16 cellular contexts compared by ENCODE assay signal in the genomic region with DNA sequence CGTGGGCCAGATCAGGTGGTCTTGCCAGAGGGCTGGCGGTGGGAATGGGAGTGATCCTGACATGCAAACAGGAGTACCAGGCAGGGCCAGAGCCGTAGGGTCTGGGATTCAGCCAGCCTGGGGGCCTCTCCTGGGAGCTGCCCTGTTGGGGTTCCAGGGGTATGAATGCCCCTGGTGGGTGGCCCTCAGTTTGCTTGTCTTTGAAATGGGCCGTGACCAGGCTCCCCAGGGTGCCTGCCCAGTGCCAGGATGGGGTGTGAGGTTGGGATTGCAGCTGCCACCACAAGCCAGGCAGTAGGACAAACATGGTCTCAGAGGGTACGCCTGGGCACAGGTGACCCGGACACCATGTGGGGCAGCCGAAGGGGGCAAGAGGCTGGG.
DNase-seq lines count a peak whose midpoint lies in the region; ATAC-seq, FAIRE-seq and TF ChIP-seq lines count a peak whose summit lies in the region.
"Had no signal": no experiment of that assay in that cellular context is flagged by ENCODE, and none has a peak within 500 bp of the region (broad histone marks: within the 10 kb centered on the region; RNA-seq: fewer than 3 reads in every experiment).

No MANE protein-coding gene starts in this region.

- no peak overlapping the region for H2AFZ ChIP-seq in IMR-90 (replicated peaks; ENCODE audit: low read length, poor library complexity)

- no peak overlapping the region for H3K4me2 ChIP-seq in IMR-90 (ENCODE audit: low read depth, low read length)
- H3K4me2 ChIP-seq: BLaER1 had no signal

- no peak overlapping the region for H4K5ac ChIP-seq in IMR-90 (ENCODE audit: low read depth, low read length)

- no peak overlapping the region for H2BK120ac ChIP-seq in IMR-90 (ENCODE audit: low read depth, low read length)

- no peak overlapping the region for H4K8ac ChIP-seq in IMR-90 (ENCODE audit: low read depth in 2 of 2, low read length in 2 of 2)

- in situ Hi-C loops in IMR-90 (cut with MboI; ENCODE audit: low sequenced_read_pairs), result no loop called here

- dilution Hi-C loops in IMR-90 (cut with HindIII; ENCODE audit: low sequenced_read_pairs, unreplicated experiment), result no loop called here

- no peak overlapping the region for H3K18ac ChIP-seq in IMR-90 (ENCODE audit: low read depth, low read length)

- H3K27me3 ChIP-seq in heart left ventricle (peaks cover 0 to 4% (median 0%) of the 10 kb centered on the region in 9 donors), IMR-90 (ENCODE audit: control insufficient read depth, insufficient read depth, low read length) (no peaks in the 10 kb centered on the region), sigmoid colon (no peaks in the 10 kb centered on the region)
- H3K27me3 ChIP-seq: BLaER1 had no signal

- no TSS peak for BruUV-seq in IMR-90 (replicated peaks; lab: Mats Ljungman, UMichigan)

- H3K4me1 ChIP-seq in heart left ventricle (no peaks in the 10 kb centered on the region), IMR-90 (ENCODE audit: control insufficient read depth, insufficient read depth, low read length) (no peaks in the 10 kb centered on the region), kidney (ENCODE audit: control insufficient read depth in 1 of 2, insufficient read depth in 1 of 2, low read depth in 1 of 2, low read length in 2 of 2) (no peaks in the 10 kb centered on the region), sigmoid colon (no peaks in the 10 kb centered on the region)
- H3K4me1 ChIP-seq: Caco-2, HAP-1 had no signal

- no peak for FAIRE-seq in kidney (lab: Jason Lieb, UNC)
- FAIRE-seq: GM12892, H1 had no signal

- no peak overlapping the region for H3K56ac ChIP-seq in IMR-90 (ENCODE audit: extremely low read depth, insufficient read depth, low read length)

- peaks cover 0 to 8% (median 0%) of the 10 kb centered on the region in 12 donors for H3K9me3 ChIP-seq in heart left ventricle
- peaks cover 65% of the 10 kb centered on the region for H3K9me3 ChIP-seq in IMR-90 (ENCODE audit: control insufficient read depth, insufficient read depth, low read length)
- H3K9me3 ChIP-seq in kidney (ENCODE audit: control insufficient read depth in 1 of 2, low read length in 2 of 2), result no peaks in the 10 kb centered on the region
- H3K9me3 ChIP-seq in sigmoid colon, result peaks cover 0 to 4% (median 0%) of the 10 kb centered on the region in 4 donors
- H3K9me3 ChIP-seq: HAP-1 had no signal

- no peak overlapping the region for H3K23ac ChIP-seq in IMR-90 (ENCODE audit: low read depth, low read length)

- H2BK20ac ChIP-seq in IMR-90 (ENCODE audit: low read depth, low read length), result no peak overlapping the region

- TF ChIP-seq CTCF in heart left ventricle (IDR thresholded peaks at IDR 0.05) (no peak), IMR-90 (conservative IDR thresholded peaks at IDR 0.05; ENCODE audit: low read depth, low read length) (no peak), kidney (IDR thresholded peaks at IDR 0.05; ENCODE audit: borderline replicate concordance, extremely low read depth, insufficient read depth) (no peak), sigmoid colon (IDR thresholded peaks at IDR 0.05) (no peak)

- H3K36me3 ChIP-seq in heart left ventricle (no peaks in the 10 kb centered on the region), IMR-90 (ENCODE audit: control insufficient read depth, insufficient read depth, low read length) (no peaks in the 10 kb centered on the region), kidney (ENCODE audit: control insufficient read depth in 1 of 2, insufficient read depth in 2 of 2, low read length in 2 of 2) (no peaks in the 10 kb centered on the region), sigmoid colon (no peaks in the 10 kb centered on the region)
- H3K36me3 ChIP-seq: BLaER1, HAP-1 had no signal

- no peak overlapping the region for H2BK15ac ChIP-seq in IMR-90 (ENCODE audit: low read depth, low read length)

- no peak for ATAC-seq in Right ventricle myocardium superior (ENCODE audit: poor library complexity)
- ATAC-seq in heart left ventricle, result no peak
- ATAC-seq in IMR-90 (ENCODE audit: low read depth), result no peak
- no peak for ATAC-seq in GM21786 (IDR thresholded peaks at IDR 0.05; ENCODE audit: unreplicated experiment)

- TF ChIP-seq EP300 in sigmoid colon (IDR thresholded peaks at IDR 0.05), result no peak

- peak; percentile 20 for DNase-seq in Right ventricle myocardium superior
- DNase-seq in heart left ventricle, result no peak
- no peak for DNase-seq in IMR-90
- peak; percentile 66 for DNase-seq in kidney
- DNase-seq in sigmoid colon, result peak; percentile 38
- no peak for DNase-seq in NCI-H1048 (lab: John Stamatoyannopoulos, UW)
- DNase-seq: 8988T, AML-193, DND-41, GDM1 had no signal

- H3K9ac ChIP-seq in IMR-90 (ENCODE audit: low read depth, low read length), result no peak overlapping the region
- H3K9ac ChIP-seq in kidney (ENCODE audit: low read length in 2 of 2), result no peak overlapping the region
- H3K9ac ChIP-seq: BLaER1 had no signal

- H3K79me1 ChIP-seq in IMR-90 (ENCODE audit: low read depth in 1 of 2, low read length in 2 of 2), result no peaks in the 10 kb centered on the region

- no peak overlapping the region for H2BK5ac ChIP-seq in IMR-90 (ENCODE audit: low read depth, low read length, poor library complexity, severe bottlenecking)

- H3K4me3 ChIP-seq in heart left ventricle (no peak overlapping the region), IMR-90 (ENCODE audit: insufficient read depth, low read depth, low read length) (no peak overlapping the region), kidney (ENCODE audit: low read length in 2 of 2) (no peak overlapping the region), sigmoid colon (no peak overlapping the region)
- H3K4me3 ChIP-seq: BLaER1, HAP-1 had no signal

- POLR2A ChIA-PET in IMR-90 (lab: Charles Lee; ENCODE audit: unreplicated experiment), result no interaction called here

- CTCF ChIA-PET in IMR-90 (lab: Yijun Ruan, JAX), result no interaction called here

- no peak overlapping the region for H3K27ac ChIP-seq in heart left ventricle
- no peak overlapping the region for H3K27ac ChIP-seq in IMR-90 (ENCODE audit: insufficient read depth, low read length)
- H3K27ac ChIP-seq in kidney (ENCODE audit: low read depth in 2 of 2, low read length in 2 of 2), result no peak overlapping the region
- no peak overlapping the region for H3K27ac ChIP-seq in sigmoid colon
- H3K27ac ChIP-seq: BLaER1 had no signal

- no peak overlapping the region for H4K91ac ChIP-seq in IMR-90 (ENCODE audit: insufficient read depth, low read depth, low read length)

- TF ChIP-seq POLR2A in heart left ventricle (IDR thresholded peaks at IDR 0.05) (no peak), IMR-90 (IDR thresholded peaks at IDR 0.05; ENCODE audit: low read depth, low read length) (no peak), sigmoid colon (IDR thresholded peaks at IDR 0.05) (no peak)

- H2AK9ac ChIP-seq in IMR-90 (replicated peaks; ENCODE audit: low read depth, low read length, poor library complexity), result peak overlapping the region; percentile 61

- intact Hi-C loops in Right ventricle myocardium superior (cut with DNase I) (no loop called here), heart left ventricle (cut with DNase I) (no loop called here), IMR-90 (cut with micrococcal nuclease) (no loop called here), kidney (cut with DNase I) (no loop called here), sigmoid colon (cut with DNase I) (no loop called here)

- no peaks in the 10 kb centered on the region for H3K9me1 ChIP-seq in IMR-90 (ENCODE audit: insufficient read depth, low read length)

- H4K20me1 ChIP-seq in IMR-90 (ENCODE audit: insufficient read depth, low read length), result no peaks in the 10 kb centered on the region
- H4K20me1 ChIP-seq: BLaER1 had no signal

- no peak for TF ChIP-seq RAD21 in IMR-90 (IDR thresholded peaks at IDR 0.05; ENCODE audit: low read length)

- H3K4ac ChIP-seq in IMR-90 (ENCODE audit: low read depth, low read length), result no peak overlapping the region

- no peak overlapping the region for H2AK5ac ChIP-seq in IMR-90 (ENCODE audit: low read depth, low read length)

- WGBS in heart left ventricle, 4 donors, result 80 to 95% (median 85%) methylated on average over 4 to 7 of the region's 7 CpGs
- 84% methylated on average over 6 of the region's 7 CpGs; no CpG with 5 or more reads in 1 of the 2 experiments for WGBS in IMR-90 (ENCODE audit: extremely low coverage in 2 of 2, insufficient read length in 1 of 2), 2 experiments
- 89 to 91% methylated on average over 7 of the region's 7 CpGs for WGBS in sigmoid colon, 2 donors

- no peak overlapping the region for H3K14ac ChIP-seq in IMR-90 (replicated peaks; ENCODE audit: low read depth, low read length)

TF ChIP-seq in IMR-90, 13 proteins besides CTCF, POLR2A, EP300 and RAD21 (continues in another document):
- TF ChIP-seq, protein P1, sequence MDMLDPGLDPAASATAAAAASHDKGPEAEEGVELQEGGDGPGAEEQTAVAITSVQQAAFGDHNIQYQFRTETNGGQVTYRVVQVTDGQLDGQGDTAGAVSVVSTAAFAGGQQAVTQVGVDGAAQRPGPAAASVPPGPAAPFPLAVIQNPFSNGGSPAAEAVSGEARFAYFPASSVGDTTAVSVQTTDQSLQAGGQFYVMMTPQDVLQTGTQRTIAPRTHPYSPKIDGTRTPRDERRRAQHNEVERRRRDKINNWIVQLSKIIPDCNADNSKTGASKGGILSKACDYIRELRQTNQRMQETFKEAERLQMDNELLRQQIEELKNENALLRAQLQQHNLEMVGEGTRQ (IDR thresholded peaks at IDR 0.05; ENCODE audit: low read depth, low read length), result no peak
- TF ChIP-seq CHD1 (IDR thresholded peaks at IDR 0.05; ENCODE audit: low read depth, low read length), result no peak
- TF ChIP-seq FOS (IDR thresholded peaks at IDR 0.05; ENCODE audit: low read depth, low read length), result no peak
- no peak for TF ChIP-seq ELK1 (IDR thresholded peaks at IDR 0.05; ENCODE audit: borderline replicate concordance, low read depth, low read length)
- no peak for TF ChIP-seq NFE2L2 (IDR thresholded peaks at IDR 0.05; ENCODE audit: low read depth, low read length)
- TF ChIP-seq BHLHE40 (IDR thresholded peaks at IDR 0.05; ENCODE audit: low read depth, low read length), result no peak
- no peak for TF ChIP-seq RCOR1 (IDR thresholded peaks at IDR 0.05; ENCODE audit: insufficient replicate concordance, low read length)
- no peak for TF ChIP-seq MXI1 (IDR thresholded peaks at IDR 0.05; ENCODE audit: borderline replicate concordance, low read depth, low read length)
- TF ChIP-seq RFX5 (IDR thresholded peaks at IDR 0.05; ENCODE audit: low read depth, low read length), result no peak
- TF ChIP-seq CEBPB (IDR thresholded peaks at IDR 0.05; ENCODE audit: low read depth, low read length), result no peak
- TF ChIP-seq MAFK (IDR thresholded peaks at IDR 0.05; ENCODE audit: low read depth, low read length), result no peak
- TF ChIP-seq SMC3 (IDR thresholded peaks at IDR 0.05; ENCODE audit: low read depth, low read length), result no peak

Comparison
In these comparisons a context has a peak if more than half of its experiments do, and no peak if none do; other contexts are left out.
1. DNase-seq: peak in Right ventricle myocardium superior (single experiment), kidney (single experiment) and sigmoid colon (single experiment); none in heart left ventricle (0 of 5), IMR-90 (single experiment) and NCI-H1048 (single experiment).